ENCODE assay signal across 20 cellular contexts in the genomic region with DNA sequence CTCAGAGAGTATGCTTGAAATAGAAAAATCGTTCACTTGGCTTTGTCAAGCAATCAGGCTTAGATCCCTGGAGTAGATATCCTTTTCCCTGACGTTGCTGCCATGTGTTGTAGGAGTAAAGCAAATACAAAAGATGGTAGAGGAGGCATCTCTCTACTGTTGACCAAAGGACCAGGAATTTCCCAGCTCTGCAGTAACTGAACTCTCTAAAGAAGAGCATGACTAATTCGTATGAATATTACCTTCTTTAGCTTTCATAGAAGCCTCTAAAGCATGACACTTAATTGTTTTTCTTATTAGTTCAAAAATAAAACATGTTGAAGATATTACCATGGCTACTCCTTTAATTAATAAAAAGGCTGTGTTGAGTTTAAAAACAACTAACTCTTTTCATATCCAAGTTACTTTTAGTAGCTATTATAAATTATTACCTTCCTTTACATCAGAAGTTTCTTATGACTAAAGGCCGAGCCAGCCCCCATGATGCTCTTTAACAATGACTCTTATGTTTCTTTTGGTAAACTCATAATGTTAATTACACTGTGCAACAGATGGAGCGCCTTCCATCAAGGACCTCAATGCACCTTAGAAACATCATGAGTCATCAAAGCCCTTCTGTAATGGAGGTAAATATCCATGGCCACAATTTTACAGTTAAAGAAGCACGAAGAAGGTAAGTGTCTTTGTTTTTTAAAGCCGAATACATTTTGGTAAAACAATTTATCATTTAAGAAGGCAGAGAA.
DNase-seq lines count a peak whose midpoint lies in the region; ATAC-seq and TF ChIP-seq lines count a peak whose summit lies in the region.
"Had no signal": no experiment of that assay in that cellular context is flagged by ENCODE, and none has a peak within 500 bp of the region (broad histone marks: within the 10 kb centered on the region; RNA-seq: fewer than 3 reads in every experiment).

No MANE protein-coding gene starts in this region.

- 75 to 83% (median 78%) methylated on average over 7 of the region's 7 CpGs for WGBS in ovary, 3 donors

- H3K27ac Mint-ChIP-seq in type B pancreatic cell: peak overlapping the region; percentile 27
- H3K27ac Mint-ChIP-seq in stimulated activated naive CD8-positive, alpha-beta T cell treated with anti-CD3 and anti-CD28 coated beads, Interleukin-15, amount 100 ng/mL, for 72 hours: no peak overlapping the region
- H3K27ac Mint-ChIP-seq: activated naive CD8-positive, alpha-beta T cell; stimulated activated memory B cell treated with anti-CD40 and anti-IgM and Interleukin-4, amounts not matched to agents 10 μg/mL and 1 μg/mL and 100 μg/mL, for 72 hours had no signal

- TF ChIP-seq CTCF in astrocyte of the spinal cord (IDR thresholded peaks at IDR 0.05; ENCODE audit: low read depth, low read length) (no peak), type B pancreatic cell (conservative IDR thresholded peaks at IDR 0.05) (no peak), ovary (IDR thresholded peaks at IDR 0.05) (no peak)

- H3K9me3 Mint-ChIP-seq in type B pancreatic cell: peaks cover 15% of the 10 kb centered on the region
- H3K9me3 Mint-ChIP-seq in stimulated activated naive CD8-positive, alpha-beta T cell treated with anti-CD3 and anti-CD28 coated beads, Interleukin-15, amount 100 ng/mL, for 72 hours: peaks cover 6 to 9% of the 10 kb centered on the region in 2 donors

- in situ Hi-C loops in astrocyte of the spinal cord (cut with HindIII; ENCODE audit: low sequenced_read_pairs): no loop called here

- no peaks in the 10 kb centered on the region for H3K27me3 ChIP-seq in ovary
- H3K27me3 ChIP-seq: BLaER1, esophagus squamous epithelium had no signal

- no peaks in the 10 kb centered on the region for H3K4me1 Mint-ChIP-seq in type B pancreatic cell (ENCODE audit: unreplicated experiment)
- H3K4me1 Mint-ChIP-seq in stimulated activated naive CD8-positive, alpha-beta T cell treated with anti-CD3 and anti-CD28 coated beads, Interleukin-15, amount 100 ng/mL, for 72 hours: no peaks in the 10 kb centered on the region
- H3K4me1 Mint-ChIP-seq: neural crest cell; stimulated activated memory B cell treated with anti-CD40 and anti-IgM and Interleukin-4, amounts not matched to agents 10 μg/mL and 1 μg/mL and 100 μg/mL, for 72 hours had no signal

- H3K4me3 ChIP-seq in astrocyte of the spinal cord (ENCODE audit: low read depth, low read length) (no peak overlapping the region), ovary (no peak overlapping the region)
- H3K4me3 ChIP-seq: BLaER1, esophagus squamous epithelium, thoracic aorta had no signal

- no peak for TF ChIP-seq POLR2A in ovary (IDR thresholded peaks at IDR 0.05)

- H3K36me3 ChIP-seq in ovary: no peaks in the 10 kb centered on the region
- H3K36me3 ChIP-seq: BLaER1, esophagus squamous epithelium, thoracic aorta had no signal

- no peaks in the 10 kb centered on the region for H3K27me3 Mint-ChIP-seq in type B pancreatic cell
- no peaks in the 10 kb centered on the region for H3K27me3 Mint-ChIP-seq in stimulated activated naive CD8-positive, alpha-beta T cell treated with anti-CD3 and anti-CD28 coated beads, Interleukin-15, amount 100 ng/mL, for 72 hours
- H3K27me3 Mint-ChIP-seq: activated naive CD8-positive, alpha-beta T cell; stimulated activated memory B cell treated with anti-CD40 and anti-IgM and Interleukin-4, amounts not matched to agents 10 μg/mL and 1 μg/mL and 100 μg/mL, for 72 hours had no signal

- no peaks in the 10 kb centered on the region for H3K4me1 ChIP-seq in ovary (ENCODE audit: insufficient read depth)
- H3K4me1 ChIP-seq: BLaER1 had no signal

- H3K4me3 Mint-ChIP-seq in type B pancreatic cell: no peak overlapping the region
- H3K4me3 Mint-ChIP-seq in stimulated activated naive CD8-positive, alpha-beta T cell treated with anti-CD3 and anti-CD28 coated beads, Interleukin-15, amount 100 ng/mL, for 72 hours: no peak overlapping the region
- H3K4me3 Mint-ChIP-seq: activated naive CD8-positive, alpha-beta T cell; neural crest cell; stimulated activated memory B cell treated with anti-CD40 and anti-IgM and Interleukin-4, amounts not matched to agents 10 μg/mL and 1 μg/mL and 100 μg/mL, for 72 hours had no signal

- no peak for ATAC-seq in stimulated activated naive CD8-positive, alpha-beta T cell treated with anti-CD3 and anti-CD28 coated beads, Interleukin-15, amount 100 ng/mL, for 72 hours

- DNase-seq in NCI-H82 (lab: John Stamatoyannopoulos, UW): peak; percentile 66
- DNase-seq in NCI-H82 treated with DMSO at 0.1 percent for 48 hours (lab: John Stamatoyannopoulos, UW; ENCODE audit: unreplicated experiment): no peak
- peak; percentile 58 for DNase-seq in NCI-H1436 treated with DMSO at 0.1 percent for 48 hours (lab: John Stamatoyannopoulos, UW)
- peak; percentile 35 for DNase-seq in astrocyte of the spinal cord (ENCODE audit: low read depth, low spot score)
- no peak for DNase-seq in type B pancreatic cell (ENCODE audit: extremely low spot score, unreplicated experiment)
- no peak for DNase-seq in ovary
- no peak for DNase-seq in activated CD4-positive, CD25-positive, alpha-beta regulatory T cell treated with anti-CD3 and anti-CD28 coated beads, Interleukin-2, amount 50 U/mL, for 72 hours
- no peak for DNase-seq in stimulated activated naive CD8-positive, alpha-beta T cell treated with anti-CD3 and anti-CD28 coated beads, Interleukin-15, amount 100 ng/mL, for 72 hours
- DNase-seq: Calu3; effector CD8-positive, alpha-beta T cell; esophagus squamous epithelium; H7; NCI-H1694 treated with DMSO at 0.1 percent for 48 hours; NCI-H345; stimulated activated CD4-positive, alpha-beta T cell treated with anti-CD3 and anti-CD28 coated beads, Interleukin-1b, Interleukin-23, amount 100 ng/mL, for 48 hours had no signal

- no peaks in the 10 kb centered on the region for H3K36me3 Mint-ChIP-seq in type B pancreatic cell
- H3K36me3 Mint-ChIP-seq: activated naive CD8-positive, alpha-beta T cell; stimulated activated memory B cell treated with anti-CD40 and anti-IgM and Interleukin-4, amounts not matched to agents 10 μg/mL and 1 μg/mL and 100 μg/mL, for 72 hours had no signal

- H3K27ac ChIP-seq in ovary: no peak overlapping the region
- H3K27ac ChIP-seq: BLaER1, esophagus squamous epithelium, thoracic aorta had no signal

- no peaks in the 10 kb centered on the region for H3K9me3 ChIP-seq in ovary
- H3K9me3 ChIP-seq: BLaER1, esophagus squamous epithelium, thoracic aorta had no signal

- no peak for TF ChIP-seq EP300 in ovary (IDR thresholded peaks at IDR 0.05)

- intact Hi-C loops in ovary (cut with DNase I): no loop called here

Comparison
In these comparisons a context has a peak if more than half of its experiments do, and no peak if none do; other contexts are left out.
1. DNase-seq: peak in NCI-H82 (single experiment), NCI-H1436 treated with DMSO at 0.1 percent for 48 hours (single experiment) and astrocyte of the spinal cord (single experiment); none in NCI-H82 treated with DMSO at 0.1 percent for 48 hours (single experiment), type B pancreatic cell (single experiment), ovary (0 of 5), activated CD4-positive, CD25-positive, alpha-beta regulatory T cell treated with anti-CD3 and anti-CD28 coated beads, Interleukin-2, amount 50 U/mL, for 72 hours (single experiment) and stimulated activated naive CD8-positive, alpha-beta T cell treated with anti-CD3 and anti-CD28 coated beads, Interleukin-15, amount 100 ng/mL, for 72 hours (0 of 2).